In the genomic region with DNA sequence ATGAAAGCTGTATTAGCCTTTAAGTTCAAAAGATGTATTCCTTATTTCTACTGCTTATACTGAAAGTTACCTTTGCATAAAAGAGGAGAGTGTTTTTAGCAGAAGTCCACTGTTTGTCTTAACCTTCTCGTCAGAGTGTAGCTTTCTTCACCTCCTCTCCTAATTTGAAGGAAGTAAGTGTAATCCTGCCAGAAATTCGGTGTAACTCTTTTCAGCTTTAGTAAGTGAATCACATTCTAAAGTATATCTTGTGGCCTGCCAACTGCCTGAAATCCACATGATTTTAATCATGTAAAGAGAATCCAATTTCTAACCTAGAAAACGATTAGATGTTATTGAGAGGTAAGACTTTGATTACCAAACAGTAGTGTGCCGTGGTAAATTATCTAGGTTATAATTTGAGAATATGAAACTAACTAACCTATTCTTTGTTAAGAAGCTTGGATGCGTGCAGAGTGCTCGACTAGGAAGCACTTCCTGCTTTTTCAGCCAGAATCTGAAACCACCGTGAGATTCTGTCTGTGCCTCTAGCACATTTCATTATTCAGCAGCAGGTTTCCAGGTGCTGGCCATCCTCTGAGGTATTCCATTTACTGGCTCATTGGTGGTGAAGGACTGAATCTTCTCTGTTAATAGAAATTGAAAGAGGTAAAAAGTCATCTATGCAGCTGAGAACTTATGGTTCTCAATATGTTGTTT, we compare ENCODE assay signal across 11 cellular contexts. TPM values are rescaled to one million over a fixed set of nuclear protein-coding genes. Genes with fewer than 3 reads are reported as not detected.
DNase-seq lines count a peak whose midpoint lies in the region; ATAC-seq, FAIRE-seq and TF ChIP-seq lines count a peak whose summit lies in the region.
"Had no signal": no experiment of that assay in that cellular context is flagged by ENCODE, and none has a peak within 500 bp of the region (broad histone marks: within the 10 kb centered on the region; RNA-seq: fewer than 3 reads in every experiment).

No MANE protein-coding gene starts in this region.

- FAIRE-seq in GM12878 (lab: Jason Lieb, UNC): no peak

- H3K36me3 ChIP-seq in HUES48 (ENCODE audit: control insufficient read depth, insufficient read depth, low read length) (peaks cover 30% of the 10 kb centered on the region), GM12878 (ENCODE audit: control insufficient read depth in 2 of 2, insufficient read depth in 2 of 2, low read length in 1 of 2) (peaks cover 0 to 5% of the 10 kb centered on the region in 2 experiments; a peak in 1 of 4 replicates), testis (ENCODE audit: low read depth, missing control alignments) (no peaks in the 10 kb centered on the region)

- no peak for TF ChIP-seq POLR2A in GM12878 (IDR thresholded peaks at IDR 0.05; ENCODE audit: low read depth, low read length)
- no peak for TF ChIP-seq POLR2A in testis (IDR thresholded peaks at IDR 0.05)

- no peaks in the 10 kb centered on the region for H4K20me1 ChIP-seq in GM12878 (ENCODE audit: control insufficient read depth, insufficient read depth)

- peaks cover 7% of the 10 kb centered on the region for H3K36me3 Mint-ChIP-seq in activated naive CD4-positive, alpha-beta T cell treated with anti-CD3 and anti-CD28 coated beads, Interleukin-2, amount 50 U/mL, for 24 hours

- H3K4me1 Mint-ChIP-seq in activated naive CD4-positive, alpha-beta T cell treated with anti-CD3 and anti-CD28 coated beads, Interleukin-2, amount 50 U/mL, for 24 hours: peaks cover 36% of the 10 kb centered on the region

- H3K4me2 ChIP-seq in GM12878 (ENCODE audit: control insufficient read depth, insufficient read depth): 0 out of 2 replicates have a peak overlapping the region, but pooled peaks have one; percentile 5
- H3K4me2 ChIP-seq: BLaER1 had no signal

- intact Hi-C loops in GM12878 (cut with micrococcal nuclease; ENCODE audit: unreplicated experiment): no loop called here
- intact Hi-C loops in testis (cut with DNase I; ENCODE audit: low total_unique reads): no loop called here
- intact Hi-C loops in dorsolateral prefrontal cortex (cut with DNase I): loop anchor here in 1 of 2 donors (10.0 kb wide), 2 partner anchors 86 to 116 kb away; a partner anchor contains a TSS

- peak overlapping the region; percentile 11 for H3K27ac Mint-ChIP-seq in activated naive CD4-positive, alpha-beta T cell treated with anti-CD3 and anti-CD28 coated beads, Interleukin-2, amount 50 U/mL, for 24 hours

- H3K9ac ChIP-seq in HUES48 (ENCODE audit: low read depth, low read length) (no peak overlapping the region), GM12878 (ENCODE audit: control insufficient read depth, insufficient read depth, low read length) (no peak overlapping the region)
- H3K9ac ChIP-seq: BLaER1 had no signal

- H3K4me3 ChIP-seq in HUES48 (ENCODE audit: low read depth, low read length): no peak overlapping the region
- 0 out of 2 replicates have a peak overlapping the region, but pooled peaks have one; percentile 4 for H3K4me3 ChIP-seq in GM12878
- H3K4me3 ChIP-seq in testis: no peak overlapping the region
- H3K4me3 ChIP-seq in dorsolateral prefrontal cortex: no peak overlapping the region
- H3K4me3 ChIP-seq: BLaER1 had no signal

- no peak overlapping the region for H2AFZ ChIP-seq in GM12878 (ENCODE audit: control insufficient read depth, low read depth, low read length)

- H3K27me3 ChIP-seq in HUES48 (ENCODE audit: control insufficient read depth, insufficient read depth, low read length) (no peaks in the 10 kb centered on the region), GM12878 (replicated peaks in 1 of 2; ENCODE audit: control insufficient read depth in 2 of 2, insufficient read depth in 2 of 2, low read length in 1 of 2) (no peaks in the 10 kb centered on the region), testis (no peaks in the 10 kb centered on the region), dorsolateral prefrontal cortex (no peaks in the 10 kb centered on the region)
- H3K27me3 ChIP-seq: BLaER1 had no signal

- TF ChIP-seq RAD21 in GM12878 (IDR thresholded peaks at IDR 0.05; ENCODE audit: insufficient read depth, low read depth, low read length): no peak

- RAD21 ChIA-PET in GM12878 (lab: Charles Lee; ENCODE audit: unreplicated experiment): interaction anchor here (1.2 to 1.4 kb wide), 2 partner anchors 44 to 121 kb away, joined by 4 read pairs; no protein-coding TSS in a partner anchor

- H3K79me2 ChIP-seq in GM12878 (ENCODE audit: control insufficient read depth, insufficient read depth, low read length): no peaks in the 10 kb centered on the region

- CTCF ChIA-PET in GM12878 (lab: Yijun Ruan, JAX): interaction anchor here (0.8 to 1.7 kb wide), 3 partner anchors 9 to 170 kb away, joined by 3 to 9 read pairs (median 3); no protein-coding TSS in a partner anchor

- POLR2A ChIA-PET in GM12878 (lab: Charles Lee): no interaction called here

- SMC1A ChIA-PET in GM12878 (lab: Charles Lee; ENCODE audit: uncharacterized antibody, unreplicated experiment): interaction anchor here (0.9 to 1.2 kb wide), 3 partner anchors 20 to 251 kb away, joined by 3 to 5 read pairs (median 3); no protein-coding TSS in a partner anchor

- H3K27ac ChIP-seq in HUES48 (ENCODE audit: low read depth, low read length) (peak overlapping the region; percentile 41), GM12878 (ENCODE audit: control insufficient read depth, insufficient read depth) (peak overlapping the region; percentile 33), testis (peak overlapping the region; percentile 37 to 50), dorsolateral prefrontal cortex (peak overlapping the region in 5 of 59 donors; percentile 11 to 47 (median 19))
- H3K27ac ChIP-seq: BLaER1 had no signal

- H3K4me3 Mint-ChIP-seq in activated naive CD4-positive, alpha-beta T cell treated with anti-CD3 and anti-CD28 coated beads, Interleukin-2, amount 50 U/mL, for 24 hours: no peak overlapping the region

- 85% methylated on average over 7 of the region's 7 CpGs for WGBS in GM12878 (ENCODE audit: insufficient coverage, insufficient replicate concordance, low lambda C conversion rate, missing lambda C conversion rate)
- 39 to 50% methylated on average over 7 of the region's 7 CpGs for WGBS in testis, 2 donors

- TF ChIP-seq CTCF in GM12878 (IDR thresholded peaks at IDR 0.05 in 2 of 3, conservative IDR thresholded peaks at IDR 0.05 in 1 of 3; ENCODE audit: control insufficient read depth in 2 of 3, extremely low read depth in 1 of 3, insufficient read depth in 1 of 3, low read depth in 3 of 3, low read length in 3 of 3) (no peak), testis (IDR thresholded peaks at IDR 0.05) (no peak), dorsolateral prefrontal cortex (IDR thresholded peaks at IDR 0.05 in 54 of 56, conservative IDR thresholded peaks at IDR 0.05 in 2 of 56; ENCODE audit: low read depth in 1 of 56, partially characterized antibody in 56 of 56) (no peak)

- DNase-seq in activated naive CD4-positive, alpha-beta T cell (lab: John Stamatoyannopoulos, UW): no peak
- DNase-seq in GM12878 (ENCODE audit: low read depth, low spot score): no peak
- DNase-seq in testis: no peak
- no peak for DNase-seq in dorsolateral prefrontal cortex
- DNase-seq: NCI-H1436; stimulated activated CD8-positive, alpha-beta memory T cell treated with anti-CD3 and anti-CD28 coated beads, Interleukin-4, amount 100 ng/mL, for 48 hours had no signal

- H3K9me3 ChIP-seq in HUES48 (ENCODE audit: control insufficient read depth, insufficient read depth, low read length): no peaks in the 10 kb centered on the region
- H3K9me3 ChIP-seq in GM12878 (replicated peaks; ENCODE audit: control insufficient read depth, insufficient read depth, low read length): no peaks in the 10 kb centered on the region
- H3K9me3 ChIP-seq in testis: no peaks in the 10 kb centered on the region
- H3K9me3 ChIP-seq: BLaER1 had no signal

- H3K4me1 ChIP-seq in HUES48 (ENCODE audit: control insufficient read depth, insufficient read depth, low read length) (peaks cover 24% of the 10 kb centered on the region), GM12878 (ENCODE audit: control insufficient read depth, insufficient read depth, low read length) (peaks cover 19% of the 10 kb centered on the region), testis (peaks cover 7% of the 10 kb centered on the region)

- no peak for TF ChIP-seq EP300 in GM12878 (IDR thresholded peaks at IDR 0.05; ENCODE audit: borderline replicate concordance in 1 of 2, control insufficient read depth in 1 of 2, low read depth in 2 of 2, low read length in 2 of 2)

- no peaks in the 10 kb centered on the region for H3K27me3 Mint-ChIP-seq in activated naive CD4-positive, alpha-beta T cell treated with anti-CD3 and anti-CD28 coated beads, Interleukin-2, amount 50 U/mL, for 24 hours

- in situ Hi-C loops in GM12878 (cut with MboI): no loop called here

- no peaks in the 10 kb centered on the region for H3K9me3 Mint-ChIP-seq in activated naive CD4-positive, alpha-beta T cell treated with anti-CD3 and anti-CD28 coated beads, Interleukin-2, amount 50 U/mL, for 24 hours

- ATAC-seq in GM12878 (peak; percentile 45), HG02642 (IDR thresholded peaks at IDR 0.05; ENCODE audit: poor library complexity, unreplicated experiment) (no peak), HG03196 (IDR thresholded peaks at IDR 0.05; ENCODE audit: unreplicated experiment) (no peak)

- BruUV-seq in GM12878 (replicated peaks; lab: Mats Ljungman, UMichigan): no TSS peak

RNA-seq across cellular contexts. Expression of a gene that starts 7.5 kb away (rescaled TPM):
- 3.9 and 5.3 TPM in 2 replicates for total RNA-seq in GM12878 (2013; cell fraction: nucleolus; rRNA removed)
- 12.0 and 16.0 TPM in 2 replicates for total RNA-seq in GM12878 (2014; rRNA removed)
- total RNA-seq in GM12878 (2014; rRNA removed; fragmentation: Illumina TruSeq; extraction: Trizol): 18.8 and 19.7 TPM in 2 replicates
- 21.1 and 22.4 TPM in 2 replicates for total RNA-seq in GM12878 (2021)
- 10.8 TPM for polyA plus RNA-seq in GM12878 (2011; ENCODE audit: low read depth)
- 16.9 and 18.2 TPM in 2 replicates for polyA plus RNA-seq in GM12878 (2011; rRNA removed)
- 14.6 and 18.8 TPM in 2 replicates for polyA plus RNA-seq in GM12878 (2011; cell fraction: cytosol; rRNA removed)
- 16.1 and 17.9 TPM in 2 replicates for polyA plus RNA-seq in GM12878 (2011; cell fraction: nucleus; rRNA removed)
- polyA plus RNA-seq in GM12878 (2012): 13.0 and 15.1 TPM in 2 replicates
- 26.4 and 26.6 TPM in 2 replicates for polyA plus RNA-seq in GM12878 (2014; fragmentation: Illumina TruSeq; extraction: Trizol)
- 10 to 100 TPM; 23.4 to 36.7 TPM for polyA plus RNA-seq in GM12878 (2014; fragmentation: Nextera tagmentation; extraction: Ambion mirVana)
- 11.8 and 13.0 TPM in 2 replicates for polyA plus RNA-seq in GM12878 (2014; rRNA removed)
- 10 to 100 TPM; 33.9 to 38.9 TPM for polyA plus RNA-seq in GM12878 (2016; fragmentation: Nextera tagmentation; extraction: Ambion mirVana)
- 13.7 and 19.3 TPM in 2 replicates for polyA minus RNA-seq in GM12878 (2011; rRNA and poly(A)+ RNA removed)
- polyA minus RNA-seq in GM12878 (2011; cell fraction: cytosol; rRNA and poly(A)+ RNA removed): 7.8 and 10.2 TPM in 2 replicates
- 21.2 and 31.4 TPM in 2 replicates for polyA minus RNA-seq in GM12878 (2011; cell fraction: nucleus; rRNA and poly(A)+ RNA removed)
- 100 to 1,000 TPM; 128 to 138 TPM for total RNA-seq in testis
- polyA plus RNA-seq in testis (ENCODE audit: insufficient read depth, low read depth, low replicate concordance): 303 TPM
- 10 to 100 TPM; 10.1 to 70.8 (median 37.8) TPM for total RNA-seq in dorsolateral prefrontal cortex
